ENCODE assay signal across 18 cellular contexts in genomic region chr5:26518065-26518464, GRCh38.
DNase-seq lines count a peak whose midpoint lies in the region; ATAC-seq and TF ChIP-seq lines count a peak whose summit lies in the region.
"Had no signal": no experiment of that assay in that cellular context is flagged by ENCODE, and none has a peak within 500 bp of the region (broad histone marks: within the 10 kb centered on the region; RNA-seq: fewer than 3 reads in every experiment).

No MANE protein-coding gene starts in this region.

- H3K23ac ChIP-seq in neuronal stem cell (ENCODE audit: low read depth, low read length, poor library complexity), result no peak overlapping the region

- H3K4me1 ChIP-seq in PC-3 (ENCODE audit: insufficient read depth, low read length) (no peaks in the 10 kb centered on the region), neuronal stem cell (ENCODE audit: control insufficient read depth in 2 of 2, insufficient read depth in 1 of 2, low read depth in 1 of 2, low read length in 2 of 2) (peaks cover 0 to 2% of the 10 kb centered on the region in 2 donors)
- H3K4me1 ChIP-seq: BE2C, BLaER1, Caco-2 had no signal

- no peaks in the 10 kb centered on the region for H3K4me1 Mint-ChIP-seq in HFFc6 (ENCODE audit: low read depth)
- H3K4me1 Mint-ChIP-seq: CD14-positive monocyte; CD4-positive, alpha-beta memory T cell; CD4-positive, CD25-positive, alpha-beta regulatory T cell had no signal

- no peaks in the 10 kb centered on the region for H3K79me1 ChIP-seq in neuronal stem cell (ENCODE audit: low read depth, low read length)

- H3K14ac ChIP-seq in neuronal stem cell (ENCODE audit: low read length), result no peak overlapping the region

- WGBS in neuronal stem cell (ENCODE audit: extremely low coverage in 2 of 2, insufficient read length in 2 of 2, insufficient replicate concordance in 1 of 2), 2 donors, result no CpG with 5 or more reads among the region's 5 CpGs

- BruUV-seq in PC-3 (replicated peaks; lab: Mats Ljungman, UMichigan), result no TSS peak

- H2AFZ ChIP-seq in PC-3 (ENCODE audit: low read length), result 0 out of 2 replicates have a peak overlapping the region, but pooled peaks have one; percentile 7
- H2AFZ ChIP-seq in neuronal stem cell (ENCODE audit: low read length), result peak overlapping the region; percentile 48

- H3K27ac Mint-ChIP-seq in HFFc6, result no peak overlapping the region
- H3K27ac Mint-ChIP-seq: CD14-positive monocyte; CD4-positive, alpha-beta memory T cell; CD4-positive, CD25-positive, alpha-beta regulatory T cell had no signal

- 0 out of 2 replicates have a peak, but pooled peaks cover 2% of the 10 kb centered on the region for H3K27me3 Mint-ChIP-seq in HFFc6 (ENCODE audit: insufficient read depth)
- H3K27me3 Mint-ChIP-seq: CD4-positive, alpha-beta memory T cell; CD4-positive, CD25-positive, alpha-beta regulatory T cell had no signal

- no peak overlapping the region for H3K18ac ChIP-seq in neuronal stem cell (ENCODE audit: low read length)

- H3K27ac ChIP-seq in PC-3 (ENCODE audit: low read length) (no peak overlapping the region), neuronal stem cell (replicated peaks; ENCODE audit: low read length) (no peak overlapping the region)
- H3K27ac ChIP-seq: BLaER1 had no signal

- H2BK5ac ChIP-seq in neuronal stem cell (ENCODE audit: low read length), result no peak overlapping the region

- H3K9ac ChIP-seq in PC-3 (ENCODE audit: low read length) (no peak overlapping the region), neuronal stem cell (ENCODE audit: low read depth, low read length, poor library complexity) (no peak overlapping the region)
- H3K9ac ChIP-seq: BLaER1 had no signal

- H2BK120ac ChIP-seq in neuronal stem cell (ENCODE audit: low read depth, low read length), result no peak overlapping the region

- ATAC-seq in PC-3 (no peak), GM18909 (IDR thresholded peaks at IDR 0.05; ENCODE audit: poor library complexity, unreplicated experiment) (no peak), HG02571 (IDR thresholded peaks at IDR 0.05; ENCODE audit: unreplicated experiment) (no peak)

- no peak for TF ChIP-seq CTCF in PC-3 (conservative IDR thresholded peaks at IDR 0.05; ENCODE audit: low read depth, low read length)
- TF ChIP-seq CTCF in HFFc6 (IDR thresholded peaks at IDR 0.05), result no peak

- H3K4ac ChIP-seq in neuronal stem cell (ENCODE audit: low read length), result no peak overlapping the region

- H3K4me3 Mint-ChIP-seq in HFFc6, result no peak overlapping the region
- H3K4me3 Mint-ChIP-seq: CD14-positive monocyte; CD4-positive, alpha-beta memory T cell; CD4-positive, CD25-positive, alpha-beta regulatory T cell had no signal

- no peaks in the 10 kb centered on the region for H3K79me2 ChIP-seq in PC-3 (ENCODE audit: low read length)

- H4K8ac ChIP-seq in neuronal stem cell (ENCODE audit: low read depth, low read length), result no peak overlapping the region

- peaks cover 28% of the 10 kb centered on the region for H3K9me3 Mint-ChIP-seq in HFFc6

- no peak overlapping the region for H4K91ac ChIP-seq in neuronal stem cell (ENCODE audit: low read depth, low read length, poor library complexity)

- H3K9me2 ChIP-seq in PC-3 (replicated peaks; ENCODE audit: low read length), result no peaks in the 10 kb centered on the region

- DNase-seq in PC-3, result no peak
- peak; percentile 50 for DNase-seq in ecto neural progenitor cell (ENCODE audit: low spot score)
- DNase-seq in neuronal stem cell (ENCODE audit: low spot score), result peak; percentile 43
- no peak for DNase-seq in HFFc6
- DNase-seq: 8988T; ACHN; BE2C; C1 segment of cervical spinal cord; Caco-2; Calu3; CD4-positive, alpha-beta memory T cell; CD4-positive, CD25-positive, alpha-beta regulatory T cell; DMS79 treated with DMSO at 0.1 percent for 48 hours; GF-D8 had no signal

- CTCF ChIA-PET in PC-3 (lab: Charles Lee), result no interaction called here

- H3K36me3 ChIP-seq in PC-3 (ENCODE audit: low read depth, low read length) (no peaks in the 10 kb centered on the region), neuronal stem cell (replicated peaks in 1 of 2; ENCODE audit: control insufficient read depth in 2 of 2, insufficient read depth in 2 of 2, low read length in 2 of 2) (no peaks in the 10 kb centered on the region)
- H3K36me3 ChIP-seq: BE2C, BLaER1 had no signal

- intact Hi-C loops in PC-3 (cut with micrococcal nuclease), result no loop called here

- H3K36me3 Mint-ChIP-seq in HFFc6 (ENCODE audit: low read depth), result no peaks in the 10 kb centered on the region
- H3K36me3 Mint-ChIP-seq: CD14-positive monocyte; CD4-positive, alpha-beta memory T cell; CD4-positive, CD25-positive, alpha-beta regulatory T cell had no signal

- H3K9me3 ChIP-seq in PC-3 (ENCODE audit: low read length) (no peaks in the 10 kb centered on the region), neuronal stem cell (replicated peaks in 1 of 2; ENCODE audit: control insufficient read depth in 2 of 2, insufficient read depth in 1 of 2, low read depth in 1 of 2, low read length in 2 of 2) (no peaks in the 10 kb centered on the region)
- H3K9me3 ChIP-seq: BE2C, BLaER1, Caco-2 had no signal

- no peak overlapping the region for H2BK12ac ChIP-seq in neuronal stem cell (ENCODE audit: low read length)

- no peaks in the 10 kb centered on the region for H3F3A ChIP-seq in PC-3 (ENCODE audit: low read length, unreplicated experiment)

- POLR2A ChIA-PET in PC-3 (lab: Charles Lee; ENCODE audit: unreplicated experiment), result no interaction called here

- H2BK15ac ChIP-seq in neuronal stem cell (ENCODE audit: low read length), result no peak overlapping the region

- no peak overlapping the region for H3K4me2 ChIP-seq in PC-3 (ENCODE audit: low read length)
- H3K4me2 ChIP-seq in neuronal stem cell (ENCODE audit: insufficient read depth, low read length, poor library complexity, severe bottlenecking), result no peak overlapping the region
- H3K4me2 ChIP-seq: BLaER1 had no signal

- H2AK5ac ChIP-seq in neuronal stem cell (ENCODE audit: low read depth, low read length), result no peak overlapping the region

- no peaks in the 10 kb centered on the region for H4K20me1 ChIP-seq in PC-3 (ENCODE audit: low read length)
- H4K20me1 ChIP-seq: BLaER1 had no signal

- H3K4me3 ChIP-seq in PC-3 (ENCODE audit: low read length) (no peak overlapping the region), neuronal stem cell (ENCODE audit: low read length in 2 of 2) (no peak overlapping the region)
- H3K4me3 ChIP-seq: BLaER1 had no signal

- H3K27me3 ChIP-seq in PC-3 (ENCODE audit: low read length) (no peaks in the 10 kb centered on the region), neuronal stem cell (ENCODE audit: control insufficient read depth in 3 of 3, insufficient read depth in 3 of 3, low read depth in 1 of 3, low read length in 3 of 3) (no peaks in the 10 kb centered on the region)
- H3K27me3 ChIP-seq: BE2C, BLaER1 had no signal

Comparison
In these comparisons a context has a peak if more than half of its experiments do, and no peak if none do; other contexts are left out.
1. DNase-seq: peak in ecto neural progenitor cell (single experiment) and neuronal stem cell (single experiment); none in PC-3 (single experiment) and HFFc6 (single experiment).